ENCODE assay signal across 8 cellular contexts in the genomic region with DNA sequence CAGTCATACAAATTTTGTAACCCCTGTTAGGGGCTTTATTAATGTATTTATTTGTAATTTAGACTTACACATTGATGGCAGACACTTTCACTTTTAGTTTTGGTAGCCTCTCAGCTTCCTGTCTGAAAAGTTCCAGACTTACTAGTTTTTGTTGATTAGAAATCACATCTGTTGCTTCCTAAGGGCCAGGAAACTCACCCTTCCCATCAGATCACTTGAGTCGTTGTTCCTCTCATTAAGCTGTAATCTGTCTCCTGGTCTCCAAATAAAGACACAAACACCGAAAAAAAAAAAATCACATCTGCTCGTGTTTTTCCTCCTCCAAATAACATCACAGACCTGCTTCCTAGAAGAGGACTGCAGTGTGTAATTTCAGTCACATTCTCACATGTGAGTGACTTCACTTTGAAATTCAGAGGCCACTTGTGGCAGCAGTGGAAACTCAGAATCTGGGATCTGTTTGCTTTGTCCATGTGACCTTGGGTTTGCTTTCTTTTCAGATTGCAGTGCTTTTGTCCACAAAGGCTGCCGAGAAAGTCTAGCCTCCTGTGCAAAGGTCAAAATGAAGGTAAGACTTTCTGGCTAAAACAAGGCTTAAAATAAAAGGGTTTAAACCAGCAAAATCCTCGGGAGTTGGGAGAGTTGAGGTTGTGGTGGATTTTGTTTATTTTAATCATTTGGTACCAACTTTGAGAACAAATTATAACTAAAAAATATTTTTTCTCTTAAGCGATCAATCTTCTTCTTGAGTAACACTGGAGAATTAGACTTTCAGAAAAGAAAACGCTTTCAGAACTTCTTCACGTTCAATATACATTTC.
A peak's percentile ranks its signal among the peaks of the same experiment; 100 is the strongest.
DNase-seq lines count a peak whose midpoint lies in the region; ATAC-seq, FAIRE-seq and TF ChIP-seq lines count a peak whose summit lies in the region.

No MANE protein-coding gene starts in this region.

- peak overlapping the region in 47 of 59 donors; percentile 0 to 85 (median 52) for H3K27ac ChIP-seq in dorsolateral prefrontal cortex

- no peak for FAIRE-seq in HTR-8/SVneo (lab: Jason Lieb, UNC)

- DNase-seq in AG20443 (ENCODE audit: low spot score) (peak; percentile 41), NCI-H146 treated with DMSO at 0.1 percent for 48 hours (lab: John Stamatoyannopoulos, UW; ENCODE audit: unreplicated experiment) (peak; percentile 24), dorsolateral prefrontal cortex (no peak), myocyte (ENCODE audit: low read depth) (peak; percentile 57), kidney glomerular epithelial cell (lab: John Stamatoyannopoulos, UW) (no peak), HTR-8/SVneo (ENCODE audit: insufficient read length, low spot score) (no peak)
- DNase-seq in stimulated activated CD8-positive, alpha-beta memory T cell treated with anti-CD3 and anti-CD28 coated beads, Interleukin-4, amount 100 ng/mL, for 48 hours, result no peak

- H3K4me3 ChIP-seq in dorsolateral prefrontal cortex, result peak overlapping the region in 33 of 59 donors; percentile 0 to 49 (median 19)

- peak; percentile 8 for ATAC-seq in GM19452 (IDR thresholded peaks at IDR 0.05; ENCODE audit: unreplicated experiment)

- no peak for TF ChIP-seq CTCF in dorsolateral prefrontal cortex (IDR thresholded peaks at IDR 0.05 in 54 of 56, conservative IDR thresholded peaks at IDR 0.05 in 2 of 56; ENCODE audit: low read depth in 1 of 56, partially characterized antibody in 56 of 56)

- no peaks in the 10 kb centered on the region for H3K27me3 ChIP-seq in dorsolateral prefrontal cortex

- intact Hi-C loops in dorsolateral prefrontal cortex (cut with DNase I), result no loop called here

Comparison
In these comparisons a context has a peak if more than half of its experiments do, and no peak if none do; other contexts are left out.
1. DNase-seq: peak in AG20443 (single experiment), NCI-H146 treated with DMSO at 0.1 percent for 48 hours (single experiment) and myocyte (single experiment); none in dorsolateral prefrontal cortex (0 of 10), kidney glomerular epithelial cell (single experiment), HTR-8/SVneo (single experiment) and stimulated activated CD8-positive, alpha-beta memory T cell treated with anti-CD3 and anti-CD28 coated beads, Interleukin-4, amount 100 ng/mL, for 48 hours (single experiment).